ENCODE assay signal across 1 cellular context in genomic region chr11:10302744-10303557, GRCh38.
TF ChIP-seq lines count a peak whose summit lies in the region.

No MANE protein-coding gene starts in this region.

TF ChIP-seq in HepG2, 621 proteins besides CTCF, POLR2A, EP300 and RAD21 (continued from another document and continues in another):
- TF ChIP-seq MTF1 (CRISPR knock-in tag; IDR thresholded peaks at IDR 0.05) (no peak), MBNL3 (CRISPR knock-in tag; conservative IDR thresholded peaks at IDR 0.05) (no peak), ZNF207 (IDR thresholded peaks at IDR 0.05; ENCODE audit: borderline replicate concordance) (no peak), NCOA2 (CRISPR knock-in tag; IDR thresholded peaks at IDR 0.05) (no peak), CBX2 (IDR thresholded peaks at IDR 0.05; ENCODE audit: low read depth, low read length) (no peak), CBX2 (CRISPR knock-in tag; IDR thresholded peaks at IDR 0.05; ENCODE audit: low read depth) (no peak), KLF12 (CRISPR knock-in tag; IDR thresholded peaks at IDR 0.05; ENCODE audit: borderline replicate concordance) (no peak), RBM39 (IDR thresholded peaks at IDR 0.05; ENCODE audit: low read depth, low read length, poor library complexity, severe bottlenecking) (no peak), ZBTB1 (CRISPR knock-in tag; IDR thresholded peaks at IDR 0.05; ENCODE audit: borderline replicate concordance) (no peak), GTF2F1 (IDR thresholded peaks at IDR 0.05; ENCODE audit: low read length) (0 out of 2 replicates have a peak, but pooled peaks have one; percentile 4), ZNF564 (CRISPR knock-in tag; IDR thresholded peaks at IDR 0.05) (no peak), ZNF446 (CRISPR knock-in tag; IDR thresholded peaks at IDR 0.05) (no peak), ZNF451 (CRISPR knock-in tag; IDR thresholded peaks at IDR 0.05) (peak; percentile 71), NFE2 (CRISPR knock-in tag; IDR thresholded peaks at IDR 0.05) (no peak), TARDBP (CRISPR knock-in tag; IDR thresholded peaks at IDR 0.05) (no peak), ZNF225 (CRISPR knock-in tag; IDR thresholded peaks at IDR 0.05) (peak; percentile 62; the same call in 1 of the 2 replicates), SRY (CRISPR knock-in tag; IDR thresholded peaks at IDR 0.05) (no peak), ZKSCAN1 (IDR thresholded peaks at IDR 0.05; ENCODE audit: low read length) (no peak), ZNF781 (CRISPR knock-in tag; IDR thresholded peaks at IDR 0.05; ENCODE audit: borderline replicate concordance, not compliant biosample characterization) (peak; percentile 35), ZNF652 (CRISPR knock-in tag; IDR thresholded peaks at IDR 0.05; ENCODE audit: borderline replicate concordance, low read depth) (no peak), IRX3 (CRISPR knock-in tag; IDR thresholded peaks at IDR 0.05; ENCODE audit: borderline replicate concordance, low read depth) (0 out of 2 replicates have a peak, but pooled peaks have one; percentile 16), ZNF362 (CRISPR knock-in tag; IDR thresholded peaks at IDR 0.05; ENCODE audit: borderline replicate concordance) (0 out of 2 replicates have a peak, but pooled peaks have one; percentile 21), TAF1 (CRISPR knock-in tag; IDR thresholded peaks at IDR 0.05) (peak; percentile 67), IKZF5 (CRISPR knock-in tag; IDR thresholded peaks at IDR 0.05) (no peak), SATB2 (CRISPR knock-in tag; IDR thresholded peaks at IDR 0.05) (peak; percentile 92; the same call in 1 of the 2 replicates), RNF2 (conservative IDR thresholded peaks at IDR 0.05; ENCODE audit: low read depth) (no peak), KDM5A (IDR thresholded peaks at IDR 0.05; ENCODE audit: borderline replicate concordance, low read length) (no peak), ZNF251 (CRISPR knock-in tag; IDR thresholded peaks at IDR 0.05) (no peak), ARID2 (CRISPR knock-in tag; IDR thresholded peaks at IDR 0.05; ENCODE audit: borderline replicate concordance) (0 out of 2 replicates have a peak, but pooled peaks have one; percentile 15), KDM2A (CRISPR knock-in tag; IDR thresholded peaks at IDR 0.05; ENCODE audit: borderline replicate concordance, low read depth) (peak; percentile 52; the same call in 1 of the 2 replicates), CENPX (CRISPR knock-in tag; IDR thresholded peaks at IDR 0.05) (no peak), ZNF784 (CRISPR knock-in tag; IDR thresholded peaks at IDR 0.05; ENCODE audit: borderline replicate concordance) (no peak), MED8 (CRISPR knock-in tag; IDR thresholded peaks at IDR 0.05; ENCODE audit: insufficient replicate concordance) (peak; percentile 36), ZNF589 (CRISPR knock-in tag; conservative IDR thresholded peaks at IDR 0.05) (no peak), SIN3A (IDR thresholded peaks at IDR 0.05; ENCODE audit: borderline replicate concordance, low read depth, low read length) (0 out of 2 replicates have a peak, but pooled peaks have one; percentile 14), HOXA7 (CRISPR knock-in tag; IDR thresholded peaks at IDR 0.05) (no peak), NFYC (CRISPR knock-in tag; IDR thresholded peaks at IDR 0.05) (no peak), PAF1 (CRISPR knock-in tag; IDR thresholded peaks at IDR 0.05) (no peak), FOXK2 (IDR thresholded peaks at IDR 0.05) (no peak), ARNT (IDR thresholded peaks at IDR 0.05) (no peak), ZNF550 (CRISPR knock-in tag; IDR thresholded peaks at IDR 0.05; ENCODE audit: borderline replicate concordance) (no peak), RAD51 (IDR thresholded peaks at IDR 0.05; ENCODE audit: borderline replicate concordance) (no peak), FUBP1 (CRISPR knock-in tag; IDR thresholded peaks at IDR 0.05; ENCODE audit: borderline replicate concordance) (no peak), TCF7L2 (IDR thresholded peaks at IDR 0.05; ENCODE audit: low read depth, low read length) (no peak), ZNF713 (CRISPR knock-in tag; IDR thresholded peaks at IDR 0.05) (0 out of 2 replicates have a peak, but pooled peaks have one; percentile 78), ZNF724P (CRISPR knock-in tag; IDR thresholded peaks at IDR 0.05; ENCODE audit: borderline replicate concordance) (0 out of 2 replicates have a peak, but pooled peaks have one; percentile 49)
- TF ChIP-seq, protein P1, sequence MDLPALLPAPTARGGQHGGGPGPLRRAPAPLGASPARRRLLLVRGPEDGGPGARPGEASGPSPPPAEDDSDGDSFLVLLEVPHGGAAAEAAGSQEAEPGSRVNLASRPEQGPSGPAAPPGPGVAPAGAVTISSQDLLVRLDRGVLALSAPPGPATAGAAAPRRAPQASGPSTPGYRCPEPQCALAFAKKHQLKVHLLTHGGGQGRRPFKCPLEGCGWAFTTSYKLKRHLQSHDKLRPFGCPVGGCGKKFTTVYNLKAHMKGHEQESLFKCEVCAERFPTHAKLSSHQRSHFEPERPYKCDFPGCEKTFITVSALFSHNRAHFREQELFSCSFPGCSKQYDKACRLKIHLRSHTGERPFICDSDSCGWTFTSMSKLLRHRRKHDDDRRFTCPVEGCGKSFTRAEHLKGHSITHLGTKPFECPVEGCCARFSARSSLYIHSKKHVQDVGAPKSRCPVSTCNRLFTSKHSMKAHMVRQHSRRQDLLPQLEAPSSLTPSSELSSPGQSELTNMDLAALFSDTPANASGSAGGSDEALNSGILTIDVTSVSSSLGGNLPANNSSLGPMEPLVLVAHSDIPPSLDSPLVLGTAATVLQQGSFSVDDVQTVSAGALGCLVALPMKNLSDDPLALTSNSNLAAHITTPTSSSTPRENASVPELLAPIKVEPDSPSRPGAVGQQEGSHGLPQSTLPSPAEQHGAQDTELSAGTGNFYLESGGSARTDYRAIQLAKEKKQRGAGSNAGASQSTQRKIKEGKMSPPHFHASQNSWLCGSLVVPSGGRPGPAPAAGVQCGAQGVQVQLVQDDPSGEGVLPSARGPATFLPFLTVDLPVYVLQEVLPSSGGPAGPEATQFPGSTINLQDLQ (CRISPR knock-in tag; IDR thresholded peaks at IDR 0.05) = no peak
- TF ChIP-seq, protein P2, sequence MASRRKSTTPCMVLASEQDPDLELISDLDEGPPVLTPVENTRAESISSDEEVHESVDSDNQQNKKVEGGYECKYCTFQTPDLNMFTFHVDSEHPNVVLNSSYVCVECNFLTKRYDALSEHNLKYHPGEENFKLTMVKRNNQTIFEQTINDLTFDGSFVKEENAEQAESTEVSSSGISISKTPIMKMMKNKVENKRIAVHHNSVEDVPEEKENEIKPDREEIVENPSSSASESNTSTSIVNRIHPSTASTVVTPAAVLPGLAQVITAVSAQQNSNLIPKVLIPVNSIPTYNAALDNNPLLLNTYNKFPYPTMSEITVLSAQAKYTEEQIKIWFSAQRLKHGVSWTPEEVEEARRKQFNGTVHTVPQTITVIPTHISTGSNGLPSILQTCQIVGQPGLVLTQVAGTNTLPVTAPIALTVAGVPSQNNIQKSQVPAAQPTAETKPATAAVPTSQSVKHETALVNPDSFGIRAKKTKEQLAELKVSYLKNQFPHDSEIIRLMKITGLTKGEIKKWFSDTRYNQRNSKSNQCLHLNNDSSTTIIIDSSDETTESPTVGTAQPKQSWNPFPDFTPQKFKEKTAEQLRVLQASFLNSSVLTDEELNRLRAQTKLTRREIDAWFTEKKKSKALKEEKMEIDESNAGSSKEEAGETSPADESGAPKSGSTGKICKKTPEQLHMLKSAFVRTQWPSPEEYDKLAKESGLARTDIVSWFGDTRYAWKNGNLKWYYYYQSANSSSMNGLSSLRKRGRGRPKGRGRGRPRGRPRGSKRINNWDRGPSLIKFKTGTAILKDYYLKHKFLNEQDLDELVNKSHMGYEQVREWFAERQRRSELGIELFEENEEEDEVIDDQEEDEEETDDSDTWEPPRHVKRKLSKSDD (CRISPR knock-in tag; IDR thresholded peaks at IDR 0.05; ENCODE audit: low read depth) = no peak
- TF ChIP-seq, protein P3, sequence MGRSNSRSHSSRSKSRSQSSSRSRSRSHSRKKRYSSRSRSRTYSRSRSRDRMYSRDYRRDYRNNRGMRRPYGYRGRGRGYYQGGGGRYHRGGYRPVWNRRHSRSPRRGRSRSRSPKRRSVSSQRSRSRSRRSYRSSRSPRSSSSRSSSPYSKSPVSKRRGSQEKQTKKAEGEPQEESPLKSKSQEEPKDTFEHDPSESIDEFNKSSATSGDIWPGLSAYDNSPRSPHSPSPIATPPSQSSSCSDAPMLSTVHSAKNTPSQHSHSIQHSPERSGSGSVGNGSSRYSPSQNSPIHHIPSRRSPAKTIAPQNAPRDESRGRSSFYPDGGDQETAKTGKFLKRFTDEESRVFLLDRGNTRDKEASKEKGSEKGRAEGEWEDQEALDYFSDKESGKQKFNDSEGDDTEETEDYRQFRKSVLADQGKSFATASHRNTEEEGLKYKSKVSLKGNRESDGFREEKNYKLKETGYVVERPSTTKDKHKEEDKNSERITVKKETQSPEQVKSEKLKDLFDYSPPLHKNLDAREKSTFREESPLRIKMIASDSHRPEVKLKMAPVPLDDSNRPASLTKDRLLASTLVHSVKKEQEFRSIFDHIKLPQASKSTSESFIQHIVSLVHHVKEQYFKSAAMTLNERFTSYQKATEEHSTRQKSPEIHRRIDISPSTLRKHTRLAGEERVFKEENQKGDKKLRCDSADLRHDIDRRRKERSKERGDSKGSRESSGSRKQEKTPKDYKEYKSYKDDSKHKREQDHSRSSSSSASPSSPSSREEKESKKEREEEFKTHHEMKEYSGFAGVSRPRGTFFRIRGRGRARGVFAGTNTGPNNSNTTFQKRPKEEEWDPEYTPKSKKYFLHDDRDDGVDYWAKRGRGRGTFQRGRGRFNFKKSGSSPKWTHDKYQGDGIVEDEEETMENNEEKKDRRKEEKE (IDR thresholded peaks at IDR 0.05) = no peak
- TF ChIP-seq, protein P4, sequence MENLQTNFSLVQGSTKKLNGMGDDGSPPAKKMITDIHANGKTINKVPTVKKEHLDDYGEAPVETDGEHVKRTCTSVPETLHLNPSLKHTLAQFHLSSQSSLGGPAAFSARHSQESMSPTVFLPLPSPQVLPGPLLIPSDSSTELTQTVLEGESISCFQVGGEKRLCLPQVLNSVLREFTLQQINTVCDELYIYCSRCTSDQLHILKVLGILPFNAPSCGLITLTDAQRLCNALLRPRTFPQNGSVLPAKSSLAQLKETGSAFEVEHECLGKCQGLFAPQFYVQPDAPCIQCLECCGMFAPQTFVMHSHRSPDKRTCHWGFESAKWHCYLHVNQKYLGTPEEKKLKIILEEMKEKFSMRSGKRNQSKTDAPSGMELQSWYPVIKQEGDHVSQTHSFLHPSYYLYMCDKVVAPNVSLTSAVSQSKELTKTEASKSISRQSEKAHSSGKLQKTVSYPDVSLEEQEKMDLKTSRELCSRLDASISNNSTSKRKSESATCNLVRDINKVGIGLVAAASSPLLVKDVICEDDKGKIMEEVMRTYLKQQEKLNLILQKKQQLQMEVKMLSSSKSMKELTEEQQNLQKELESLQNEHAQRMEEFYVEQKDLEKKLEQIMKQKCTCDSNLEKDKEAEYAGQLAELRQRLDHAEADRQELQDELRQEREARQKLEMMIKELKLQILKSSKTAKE (CRISPR knock-in tag; IDR thresholded peaks at IDR 0.05; ENCODE audit: borderline replicate concordance) = peak; percentile 60; the same call in 1 of the 2 replicates
- TF ChIP-seq, protein P5, sequence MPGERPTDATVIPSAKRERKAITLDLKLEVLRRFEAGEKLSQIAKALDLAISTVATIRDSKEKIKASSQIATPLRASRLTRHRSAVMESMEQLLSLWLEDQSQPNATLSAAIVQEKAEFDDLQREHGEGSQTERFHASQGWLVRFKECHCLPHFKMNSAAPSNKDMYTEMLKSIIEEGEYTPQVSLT (CRISPR knock-in tag; IDR thresholded peaks at IDR 0.05; ENCODE audit: borderline replicate concordance, low read depth) = no peak
